In genomic region chr12:78403136-78403535, GRCh38 we compare ENCODE assay signal across 12 cellular contexts.
A peak's percentile ranks its signal among the peaks of the same experiment; 100 is the strongest.
DNase-seq lines count a peak whose midpoint lies in the region; TF ChIP-seq lines count a peak whose summit lies in the region.
"Had no signal": no experiment of that assay in that cellular context is flagged by ENCODE, and none has a peak within 500 bp of the region (broad histone marks: within the 10 kb centered on the region; RNA-seq: fewer than 3 reads in every experiment).

No MANE protein-coding gene starts in this region.

- DNase-seq in GM04503 (ENCODE audit: low read depth) (peak; percentile 42), NCI-H69 (lab: John Stamatoyannopoulos, UW) (peak; percentile 57), dorsolateral prefrontal cortex (no peak), osteoblast (ENCODE audit: insufficient read length, low spot score, missing footprints) (peak; percentile 51), LoVo (ENCODE audit: low spot score) (no peak), GDM1 (lab: John Stamatoyannopoulos, UW) (no peak), NCI-H446 (lab: John Stamatoyannopoulos, UW) (no peak)
- DNase-seq in stimulated activated CD4-positive, alpha-beta T cell treated with anti-CD3 and anti-CD28 coated beads, Interleukin-4, amount 100 ng/mL, for 1 hour, result no peak
- DNase-seq: NCI-H446 treated with DMSO at 0.1 percent for 48 hours; nephron progenitor cell; stimulated activated CD4-positive, alpha-beta T cell treated with anti-CD3 and anti-CD28 coated beads, Interleukin-2, amount 100 ng/mL, for 48 hours; SW 1271 had no signal

- H3K27ac ChIP-seq in dorsolateral prefrontal cortex (peak overlapping the region in 44 of 59 donors; percentile 3 to 73 (median 42)), osteoblast (ENCODE audit: low read depth, low read length) (no peak overlapping the region)

- TF ChIP-seq CTCF in dorsolateral prefrontal cortex (IDR thresholded peaks at IDR 0.05 in 54 of 56, conservative IDR thresholded peaks at IDR 0.05 in 2 of 56; ENCODE audit: low read depth in 1 of 56, partially characterized antibody in 56 of 56) (no peak), osteoblast (IDR thresholded peaks at IDR 0.05; ENCODE audit: extremely low read depth, low read depth, low read length) (no peak)

- peak overlapping the region; percentile 37 for H3K4me2 ChIP-seq in osteoblast (ENCODE audit: insufficient read depth, low read length)

- H3K36me3 ChIP-seq in osteoblast (ENCODE audit: insufficient read depth, low read length), result no peaks in the 10 kb centered on the region

- H3K27me3 ChIP-seq in dorsolateral prefrontal cortex (no peaks in the 10 kb centered on the region), osteoblast (ENCODE audit: insufficient read depth, low read length) (no peaks in the 10 kb centered on the region)

- H3K79me2 ChIP-seq in osteoblast (ENCODE audit: insufficient read depth, low read length), result no peaks in the 10 kb centered on the region

- no peaks in the 10 kb centered on the region for H4K20me1 ChIP-seq in osteoblast (ENCODE audit: insufficient read depth, low read length)

- no peak overlapping the region for H2AFZ ChIP-seq in osteoblast (ENCODE audit: low read length)

- no peaks in the 10 kb centered on the region for H3K9me3 ChIP-seq in osteoblast (ENCODE audit: low read depth, low read length)

- peaks cover 12% of the 10 kb centered on the region for H3K4me1 ChIP-seq in osteoblast (ENCODE audit: insufficient read depth, low read length)

- intact Hi-C loops in dorsolateral prefrontal cortex (cut with DNase I), result no loop called here

- H3K4me3 ChIP-seq in dorsolateral prefrontal cortex (no peak overlapping the region), osteoblast (ENCODE audit: insufficient read depth, low read length) (no peak overlapping the region)

Comparison
In these comparisons a context has a peak if more than half of its experiments do, and no peak if none do; other contexts are left out.
1. DNase-seq: peak in GM04503 (single experiment), NCI-H69 (single experiment) and osteoblast (single experiment); none in dorsolateral prefrontal cortex (0 of 10), LoVo (single experiment), GDM1 (single experiment), NCI-H446 (0 of 2) and stimulated activated CD4-positive, alpha-beta T cell treated with anti-CD3 and anti-CD28 coated beads, Interleukin-4, amount 100 ng/mL, for 1 hour (single experiment).